25 cellular contexts compared by ENCODE assay signal in genomic region chr11:69290791-69291190, GRCh38. TPM values are rescaled to one million over a fixed set of nuclear protein-coding genes. Genes with fewer than 3 reads are reported as not detected.
DNase-seq lines count a peak whose midpoint lies in the region; ATAC-seq, FAIRE-seq and TF ChIP-seq lines count a peak whose summit lies in the region.
"Had no signal": no experiment of that assay in that cellular context is flagged by ENCODE, and none has a peak within 500 bp of the region (broad histone marks: within the 10 kb centered on the region; RNA-seq: fewer than 3 reads in every experiment).

No MANE protein-coding gene starts in this region.

- peaks cover 7% of the 10 kb centered on the region; the same call in 1 of the 2 replicates for H3K23me2 ChIP-seq in H1 (ENCODE audit: low read depth, low read length)

- TF ChIP-seq EP300 in H1 (IDR thresholded peaks at IDR 0.05; ENCODE audit: borderline replicate concordance in 1 of 2, low read depth in 2 of 2, low read length in 2 of 2): no peak

- H3K27ac ChIP-seq in right cardiac atrium (ENCODE audit: low read length): no peak overlapping the region
- no peak overlapping the region for H3K27ac ChIP-seq in H1 (ENCODE audit: low read depth, low read length)
- no peak overlapping the region for H3K27ac ChIP-seq in neuronal stem cell (replicated peaks; ENCODE audit: low read length)
- no peak overlapping the region for H3K27ac ChIP-seq in tibial artery
- H3K27ac ChIP-seq: A549; BLaER1 treated with 17β-estradiol and CSF1 and Interleukin-3, amounts not matched to agents 10 nM and 100 nM; RWPE1; SK-N-MC had no signal

- H3K9ac ChIP-seq in H1 (replicated peaks in 1 of 4; ENCODE audit: extremely low read depth in 1 of 4, low read depth in 3 of 4, low read length in 3 of 4) (no peak overlapping the region), neuronal stem cell (ENCODE audit: low read depth, low read length, poor library complexity) (no peak overlapping the region)
- H3K9ac ChIP-seq: BLaER1 treated with 17β-estradiol and CSF1 and Interleukin-3, amounts not matched to agents 10 nM and 100 nM had no signal

- no peak overlapping the region for H4K5ac ChIP-seq in H1 (ENCODE audit: insufficient read length, low read depth, low read length)

- H2BK15ac ChIP-seq in H1 (ENCODE audit: low read length): no peak overlapping the region
- no peak overlapping the region for H2BK15ac ChIP-seq in neuronal stem cell (ENCODE audit: low read length)

- FAIRE-seq in H1 (lab: Jason Lieb, UNC): no peak
- FAIRE-seq: A549, D721Med, GM18507 had no signal

- H3K79me2 ChIP-seq in H1 (ENCODE audit: control insufficient read depth in 1 of 2, insufficient read depth in 2 of 2, low read length in 2 of 2): no peaks in the 10 kb centered on the region

- H3K9me3 ChIP-seq in right cardiac atrium (ENCODE audit: control insufficient read depth, low read length) (no peaks in the 10 kb centered on the region), H1 (ENCODE audit: insufficient read depth in 2 of 2, low read depth in 1 of 2, low read length in 1 of 2) (0 out of 4 replicates have a peak, but pooled peaks cover 0 to 2% of the 10 kb centered on the region in 2 experiments), neuronal stem cell (replicated peaks in 1 of 2; ENCODE audit: control insufficient read depth in 2 of 2, insufficient read depth in 1 of 2, low read depth in 1 of 2, low read length in 2 of 2) (peaks cover 0 to 4% of the 10 kb centered on the region in 2 donors), tibial artery (no peaks in the 10 kb centered on the region)
- H3K9me3 ChIP-seq: A549 had no signal

- H2BK12ac ChIP-seq in H1 (ENCODE audit: low read depth, low read length) (no peak overlapping the region), neuronal stem cell (ENCODE audit: low read length) (no peak overlapping the region)

- 84% methylated on average over 3 of the region's 3 CpGs for WGBS in right cardiac atrium
- WGBS in H1 (ENCODE audit: extremely low coverage in 1 of 2, insufficient coverage in 1 of 2, insufficient read length in 1 of 2, insufficient replicate concordance in 2 of 2, low coverage in 1 of 2, low lambda C conversion rate in 2 of 2, missing lambda C conversion rate in 1 of 2), 2 experiments: 81% methylated on average over 3 of the region's 3 CpGs; no CpG with 5 or more reads in 1 of the 2 experiments
- no CpG with 5 or more reads among the region's 3 CpGs for WGBS in neuronal stem cell (ENCODE audit: extremely low coverage in 2 of 2, insufficient read length in 2 of 2, insufficient replicate concordance in 1 of 2), 2 donors

- POLR2A ChIA-PET in H1 (lab: Charles Lee; ENCODE audit: partially characterized antibody): interaction anchor here (0.6 kb wide), 1 partner anchor 168 kb away, joined by 3 read pairs; no protein-coding TSS in a partner anchor

- TF ChIP-seq RAD21 in H1 (IDR thresholded peaks at IDR 0.05 in 1 of 2, conservative IDR thresholded peaks at IDR 0.05 in 1 of 2; ENCODE audit: low read depth in 2 of 2, low read length in 2 of 2): no peak

- H3K79me1 ChIP-seq in H1 (ENCODE audit: low read depth, low read length) (no peaks in the 10 kb centered on the region), neuronal stem cell (ENCODE audit: low read depth, low read length) (no peaks in the 10 kb centered on the region)

- H3K4me1 ChIP-seq in right cardiac atrium (ENCODE audit: control insufficient read depth, insufficient read depth, low read length): no peaks in the 10 kb centered on the region
- peaks cover 0 to 16% (median 9%) of the 10 kb centered on the region in 4 experiments; a peak in 6 of 7 replicates for H3K4me1 ChIP-seq in H1 (replicated peaks in 1 of 4; ENCODE audit: control insufficient read depth in 3 of 4, insufficient read depth in 4 of 4, low read length in 3 of 4)
- peaks cover 0 to 16% of the 10 kb centered on the region in 2 donors for H3K4me1 ChIP-seq in neuronal stem cell (ENCODE audit: control insufficient read depth in 2 of 2, insufficient read depth in 1 of 2, low read depth in 1 of 2, low read length in 2 of 2)
- H3K4me1 ChIP-seq in tibial artery: peaks cover 0 to 1% (median 0%) of the 10 kb centered on the region in 4 donors

- H2BK20ac ChIP-seq in H1 (ENCODE audit: low read length): no peak overlapping the region

- CTCF ChIA-PET in H1 (lab: Charles Lee; ENCODE audit: partially characterized antibody): interaction anchor here (0.9 to 2.1 kb wide), 3 partner anchors 96 to 343 kb away, joined by 3 to 6 read pairs (median 3); no protein-coding TSS in a partner anchor

- H3K18ac ChIP-seq in H1 (ENCODE audit: extremely low read depth, low read length) (no peak overlapping the region), neuronal stem cell (ENCODE audit: low read length) (peak overlapping the region; percentile 11)

- no peak for TF ChIP-seq POLR2A in H1 (IDR thresholded peaks at IDR 0.05; ENCODE audit: control extremely low read depth in 1 of 2, low read depth in 2 of 2, low read length in 2 of 2)

- no peak overlapping the region for H2BK120ac ChIP-seq in H1 (replicated peaks; ENCODE audit: low read depth, low read length)
- H2BK120ac ChIP-seq in neuronal stem cell (ENCODE audit: low read depth, low read length): no peak overlapping the region

- H3K4me2 ChIP-seq in H1 (ENCODE audit: insufficient read depth in 1 of 2, low read depth in 2 of 2, low read length in 2 of 2): no peak overlapping the region
- no peak overlapping the region for H3K4me2 ChIP-seq in neuronal stem cell (ENCODE audit: insufficient read depth, low read length, poor library complexity, severe bottlenecking)
- H3K4me2 ChIP-seq: A549; BLaER1 treated with 17β-estradiol and CSF1 and Interleukin-3, amounts not matched to agents 10 nM and 100 nM had no signal

- H2AK5ac ChIP-seq in H1 (ENCODE audit: low read depth, low read length): 0 out of 2 replicates have a peak overlapping the region, but pooled peaks have one; percentile 10
- no peak overlapping the region for H2AK5ac ChIP-seq in neuronal stem cell (ENCODE audit: low read depth, low read length)

- H4K91ac ChIP-seq in H1 (replicated peaks; ENCODE audit: insufficient read length, low read length) (no peak overlapping the region), neuronal stem cell (ENCODE audit: low read depth, low read length, poor library complexity) (no peak overlapping the region)

- H3K36me3 ChIP-seq in H1 (ENCODE audit: control insufficient read depth in 2 of 4, insufficient read depth in 4 of 4, low read length in 3 of 4) (no peaks in the 10 kb centered on the region), neuronal stem cell (replicated peaks in 1 of 2; ENCODE audit: control insufficient read depth in 2 of 2, insufficient read depth in 2 of 2, low read length in 2 of 2) (no peaks in the 10 kb centered on the region), tibial artery (no peaks in the 10 kb centered on the region)
- H3K36me3 ChIP-seq: BLaER1 treated with 17β-estradiol and CSF1 and Interleukin-3, amounts not matched to agents 10 nM and 100 nM had no signal

- H3K4ac ChIP-seq in H1 (replicated peaks; ENCODE audit: insufficient read length, low read depth, low read length): no peak overlapping the region
- H3K4ac ChIP-seq in neuronal stem cell (ENCODE audit: low read length): no peak overlapping the region

- H4K8ac ChIP-seq in H1 (ENCODE audit: extremely low read depth, insufficient read depth, low read length) (no peak overlapping the region), neuronal stem cell (ENCODE audit: low read depth, low read length) (no peak overlapping the region)

- H3K27me3 ChIP-seq in right cardiac atrium (ENCODE audit: control insufficient read depth, insufficient read depth) (no peaks in the 10 kb centered on the region), H1 (replicated peaks in 1 of 4; ENCODE audit: control insufficient read depth in 3 of 4, extremely low read depth in 1 of 4, insufficient read depth in 3 of 4, low read length in 3 of 4) (peaks cover 0 to 2% (median 0%) of the 10 kb centered on the region in 4 experiments; a peak in 1 of 7 replicates), neuronal stem cell (ENCODE audit: control insufficient read depth in 3 of 3, insufficient read depth in 3 of 3, low read depth in 1 of 3, low read length in 3 of 3) (no peaks in the 10 kb centered on the region), tibial artery (no peaks in the 10 kb centered on the region)

- no peak for ATAC-seq in left cardiac atrium
- no peak for ATAC-seq in right cardiac atrium
- ATAC-seq in GM18511 (IDR thresholded peaks at IDR 0.05; ENCODE audit: unreplicated experiment): no peak
- ATAC-seq in GM19452 (IDR thresholded peaks at IDR 0.05; ENCODE audit: unreplicated experiment): no peak
- ATAC-seq: A549, Panc1 had no signal

- DNase-seq in left cardiac atrium (peak; percentile 11), right cardiac atrium (no peak), H1 (ENCODE audit: low read depth in 1 of 2, low spot score in 2 of 2) (no peak), neuronal stem cell (ENCODE audit: low spot score) (no peak), tibial artery (no peak)
- DNase-seq: AML-193; CD4-positive, alpha-beta T cell; GOT3; HCEC 1CT; NCI-H1092; NCI-H1417 treated with DMSO at 0.1 percent for 48 hours; NCI-H1694 treated with DMSO at 0.1 percent for 48 hours; NCI-H2081; NCI-H2227 treated with DMSO at 0.1 percent for 48 hours; NCI-H526 treated with DMSO at 0.1 percent for 48 hours; SIG-M5 had no signal

- TF ChIP-seq CTCF in H1 (IDR thresholded peaks at IDR 0.05; ENCODE audit: control extremely low read depth in 1 of 3, insufficient read depth in 1 of 3, low read depth in 1 of 3, low read length in 3 of 3) (no peak), tibial artery (IDR thresholded peaks at IDR 0.05) (no peak)

- H3K56ac ChIP-seq in H1 (replicated peaks; ENCODE audit: insufficient read length, low read depth, low read length): no peak overlapping the region

- H3K4me3 ChIP-seq in right cardiac atrium (ENCODE audit: low read length) (no peak overlapping the region), H1 (ENCODE audit: extremely low read depth in 1 of 4, insufficient read depth in 2 of 4, low read depth in 3 of 4, low read length in 4 of 4) (no peak overlapping the region), neuronal stem cell (ENCODE audit: low read length in 2 of 2) (peak overlapping the region in 1 of 2 donors; percentile 12), tibial artery (no peak overlapping the region)
- H3K4me3 ChIP-seq: A549; BLaER1 treated with 17β-estradiol and CSF1 and Interleukin-3, amounts not matched to agents 10 nM and 100 nM; SK-N-MC had no signal

- no peak overlapping the region for H2AFZ ChIP-seq in H1 (ENCODE audit: low read length)
- no peak overlapping the region for H2AFZ ChIP-seq in neuronal stem cell (ENCODE audit: low read length)

- intact Hi-C loops in left cardiac atrium (cut with DNase I): loop anchor here (5.0 kb wide), 1 partner anchor 352 kb away; the partner anchor contains the start of gene CCND1 (in 2 of the 2)
- intact Hi-C loops in right cardiac atrium (cut with DNase I): loop anchor here (5.0 to 10.0 kb wide), 3 partner anchors 154 to 352 kb away; partner anchors contain the start of gene CCND1 (in 1 of the 4)
- intact Hi-C loops in tibial artery (cut with DNase I; ENCODE audit: low total_unique reads): loop anchor here (10.0 kb wide), 1 partner anchor 176 kb away; no protein-coding TSS in a partner anchor

- H3K14ac ChIP-seq in H1 (ENCODE audit: insufficient read length): no peak overlapping the region
- peak overlapping the region; percentile 89 for H3K14ac ChIP-seq in neuronal stem cell (ENCODE audit: low read length)

- H4K20me1 ChIP-seq in H1 (replicated peaks in 1 of 2; ENCODE audit: control insufficient read depth in 1 of 2, insufficient read depth in 2 of 2, low read length in 2 of 2): peaks cover 0 to 7% of the 10 kb centered on the region in 2 experiments
- H4K20me1 ChIP-seq: BLaER1 treated with 17β-estradiol and CSF1 and Interleukin-3, amounts not matched to agents 10 nM and 100 nM had no signal

- H2BK5ac ChIP-seq in H1 (ENCODE audit: low read depth, low read length): no peak overlapping the region
- H2BK5ac ChIP-seq in neuronal stem cell (ENCODE audit: low read length): no peak overlapping the region

- no peak overlapping the region for H3K23ac ChIP-seq in H1 (ENCODE audit: insufficient read length)
- H3K23ac ChIP-seq in neuronal stem cell (ENCODE audit: low read depth, low read length, poor library complexity): no peak overlapping the region

RNA-seq across cellular contexts. Expression of gene MYEOV, which starts 3.2 kb away (rescaled TPM):
- 1 to 10 TPM in 1 of 2 donors, under 1 TPM in 1; 0.16 to 2.9 TPM for total RNA-seq in left cardiac atrium
- under 1 TPM in 1 of 4 donors, not detected in 3; 0.11 TPM for total RNA-seq in right cardiac atrium
- polyA plus RNA-seq in right cardiac atrium: not detected
- 0.67 and 0.86 TPM in 2 replicates for total RNA-seq in H1 (2021; fragmentation: NEBNext Ultra II Directional; extraction: Animal tissue kit (Norgen Biotek cat#: 25700))
- 0.44 and 1.0 TPM in 2 replicates for polyA plus RNA-seq in H1 (2011; rRNA removed)
- 0.50 TPM for polyA plus RNA-seq in H1 (2011; cell fraction: cytosol; rRNA removed)
- 2.3 TPM for polyA plus RNA-seq in H1 (2011; cell fraction: nucleus; rRNA removed)
- 0.47 to 1.2 TPM (median 0.68 TPM) in 3 of 4 replicates, not detected in the other for polyA plus RNA-seq in H1 (2012, experiment 1 of 2)
- 0.20 TPM for polyA plus RNA-seq in H1 (2012, experiment 2 of 2)
- 0.36 TPM for polyA plus RNA-seq in H1 (2013, experiment 1 of 2)
- 0.35 TPM for polyA plus RNA-seq in H1 (2013, experiment 2 of 2)
- polyA minus RNA-seq in H1 (2011; rRNA and poly(A)+ RNA removed): 0.16 and 0.24 TPM in 2 replicates
- 0.44 TPM for polyA minus RNA-seq in H1 (2011; cell fraction: cytosol; rRNA and poly(A)+ RNA removed)
- polyA minus RNA-seq in H1 (2011; cell fraction: nucleus; rRNA and poly(A)+ RNA removed): 2.0 TPM
- polyA plus RNA-seq in neuronal stem cell (2013, experiment 1 of 2): 0.08 TPM
- 0.26 TPM for polyA plus RNA-seq in neuronal stem cell (2013, experiment 2 of 2)
- total RNA-seq: CD4-positive, alpha-beta T cell had no signal
